32 cellular contexts compared by ENCODE assay signal in the genomic region with DNA sequence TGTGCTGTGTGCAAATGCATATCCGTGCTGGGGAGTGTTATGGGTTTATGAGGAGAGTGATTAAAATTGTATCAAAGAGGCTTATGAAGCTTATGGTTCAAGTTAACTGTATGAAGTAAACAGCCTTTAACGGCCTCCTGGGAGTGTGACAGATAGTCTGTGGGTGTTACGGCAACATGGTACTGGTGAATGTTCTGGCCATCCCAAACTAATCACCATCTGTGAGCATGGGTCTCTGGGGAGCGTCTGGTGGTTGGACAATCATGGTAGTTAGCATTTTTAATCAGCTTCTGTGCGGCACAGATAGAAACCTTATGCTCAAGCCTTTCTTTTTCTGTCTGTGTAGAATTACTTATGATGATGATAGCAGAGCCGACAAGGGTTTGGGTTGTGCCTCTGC.
DNase-seq lines count a peak whose midpoint lies in the region; TF ChIP-seq lines count a peak whose summit lies in the region.
"Had no signal": no experiment of that assay in that cellular context is flagged by ENCODE, and none has a peak within 500 bp of the region (broad histone marks: within the 10 kb centered on the region; RNA-seq: fewer than 3 reads in every experiment).

No MANE protein-coding gene starts in this region.

- H4K91ac ChIP-seq in neuronal stem cell (ENCODE audit: low read depth, low read length, poor library complexity), result no peak overlapping the region

- TF ChIP-seq POLR2A in lower leg skin (IDR thresholded peaks at IDR 0.05), result no peak

- no peak overlapping the region for H2BK15ac ChIP-seq in neuronal stem cell (ENCODE audit: low read length)

- no peak overlapping the region for H3K4me3 ChIP-seq in BLaER1
- H3K4me3 ChIP-seq in neuronal stem cell (ENCODE audit: low read length in 2 of 2), result no peak overlapping the region
- H3K4me3 ChIP-seq in lower leg skin (ENCODE audit: low read depth, poor library complexity, severe bottlenecking), result no peak overlapping the region
- H3K4me3 ChIP-seq: GM23338, heart left ventricle, left lung, pancreas had no signal

- H3K27ac ChIP-seq in BLaER1, result no peak overlapping the region
- H3K27ac ChIP-seq in neuronal stem cell (replicated peaks; ENCODE audit: low read length), result no peak overlapping the region
- H3K27ac ChIP-seq: heart left ventricle, left lung, pancreas had no signal

- no CpG with 5 or more reads among the region's 6 CpGs for WGBS in neuronal stem cell (ENCODE audit: extremely low coverage in 2 of 2, insufficient read length in 2 of 2, insufficient replicate concordance in 1 of 2), 2 donors
- WGBS in lower leg skin, 2 donors, result 73 to 77% methylated on average over 6 of the region's 6 CpGs

- peaks cover 51% of the 10 kb centered on the region for H3K4me1 Mint-ChIP-seq in nephron progenitor cell
- H3K4me1 Mint-ChIP-seq: CD14-positive monocyte, GM23338, T-helper 17 cell had no signal

- H2BK120ac ChIP-seq in neuronal stem cell (ENCODE audit: low read depth, low read length), result no peak overlapping the region

- H3K18ac ChIP-seq in neuronal stem cell (ENCODE audit: low read length), result no peak overlapping the region

- H2BK5ac ChIP-seq in neuronal stem cell (ENCODE audit: low read length), result no peak overlapping the region

- no peak overlapping the region for H2AFZ ChIP-seq in neuronal stem cell (ENCODE audit: low read length)
- H2AFZ ChIP-seq: GM23338 had no signal

- peaks cover 36% of the 10 kb centered on the region for H3K36me3 ChIP-seq in BLaER1
- no peaks in the 10 kb centered on the region for H3K36me3 ChIP-seq in neuronal stem cell (replicated peaks in 1 of 2; ENCODE audit: control insufficient read depth in 2 of 2, insufficient read depth in 2 of 2, low read length in 2 of 2)
- H3K36me3 ChIP-seq: heart left ventricle, left lung, pancreas had no signal

- H3K27me3 ChIP-seq in BLaER1 (no peaks in the 10 kb centered on the region), neuronal stem cell (ENCODE audit: control insufficient read depth in 3 of 3, insufficient read depth in 3 of 3, low read depth in 1 of 3, low read length in 3 of 3) (no peaks in the 10 kb centered on the region)
- H3K27me3 ChIP-seq: heart left ventricle, left lung, pancreas had no signal

- H3K27ac Mint-ChIP-seq in nephron progenitor cell, result peak overlapping the region; percentile 25
- H3K27ac Mint-ChIP-seq: activated CD8-positive, alpha-beta T cell treated with anti-CD3 and anti-CD28 coated beads for 36 hours; activated T-helper 1 cell treated with anti-CD3 and anti-CD28 coated beads, Interleukin-12 subunit alpha, Interleukin-12 subunit beta, Interleukin-2, Interleukin-4 antibody, amounts not matched to agents 30 ng/mL and 10 ng/mL and 1 ng/mL, durations not matched to agents 14 hours and 24 hours and 36 hours; CD14-positive monocyte; GM23338; HFFc6; IgD-negative memory B cell; T-helper 17 cell had no signal

- no peak overlapping the region for H3K4me3 Mint-ChIP-seq in nephron progenitor cell
- H3K4me3 Mint-ChIP-seq: activated CD8-positive, alpha-beta T cell treated with anti-CD3 and anti-CD28 coated beads for 36 hours; activated T-helper 1 cell treated with anti-CD3 and anti-CD28 coated beads, Interleukin-12 subunit alpha, Interleukin-12 subunit beta, Interleukin-2, Interleukin-4 antibody, amounts not matched to agents 30 ng/mL and 10 ng/mL and 1 ng/mL, durations not matched to agents 14 hours and 24 hours and 36 hours; CD14-positive monocyte; GM23338; HFFc6; IgD-negative memory B cell; neural crest cell; T-helper 17 cell had no signal

- peaks cover 15% of the 10 kb centered on the region; the same call in 1 of the 2 replicates for H3K9me3 ChIP-seq in BLaER1
- H3K9me3 ChIP-seq in neuronal stem cell (replicated peaks in 1 of 2; ENCODE audit: control insufficient read depth in 2 of 2, insufficient read depth in 1 of 2, low read depth in 1 of 2, low read length in 2 of 2), result peaks cover 0 to 12% of the 10 kb centered on the region in 2 donors
- H3K9me3 ChIP-seq: heart left ventricle, left lung, pancreas had no signal

- H3K9me3 Mint-ChIP-seq in nephron progenitor cell, result peaks cover 8% of the 10 kb centered on the region
- H3K9me3 Mint-ChIP-seq: activated CD8-positive, alpha-beta T cell treated with anti-CD3 and anti-CD28 coated beads for 36 hours; activated T-helper 1 cell treated with anti-CD3 and anti-CD28 coated beads, Interleukin-12 subunit alpha, Interleukin-12 subunit beta, Interleukin-2, Interleukin-4 antibody, amounts not matched to agents 30 ng/mL and 10 ng/mL and 1 ng/mL, durations not matched to agents 14 hours and 24 hours and 36 hours; GM23338; neural crest cell had no signal

- DNase-seq in NCI-H187 (lab: John Stamatoyannopoulos, UW) (peak; percentile 15 to 45), SK-N-DZ (ENCODE audit: low spot score) (peak; percentile 73), nephron progenitor cell (no peak), neuronal stem cell (ENCODE audit: low spot score) (no peak), lower leg skin (ENCODE audit: low spot score in 2 of 2) (no peak), SHP77 (lab: John Stamatoyannopoulos, UW) (no peak)
- DNase-seq: activated CD4-positive, alpha-beta T cell treated with anti-CD3 and anti-CD28 coated beads for 1 hour; activated CD8-positive, alpha-beta memory T cell treated with anti-CD3 and anti-CD28 coated beads, Interleukin-2, amount 50 U/mL, for 48 hours; activated CD8-positive, alpha-beta T cell treated with anti-CD3 and anti-CD28 coated beads for 36 hours; activated naive CD4-positive, alpha-beta T cell treated with Interleukin-2 at 50 U/mL for 16 hours; Caco-2; central memory CD4-positive, alpha-beta T cell; cortex of kidney; effector memory CD4-positive, alpha-beta T cell; heart left ventricle; HFFc6; islet precursor cell; left lung; mesendoderm; NCI-H2029 treated with DMSO at 0.1 percent for 48 hours; NCI-H446 treated with DMSO at 0.1 percent for 48 hours; OCI-M1; pancreas; stimulated activated CD4-positive, alpha-beta T cell treated with anti-CD3 and anti-CD28 coated beads, Interleukin-1b, Interleukin-23, amount 100 ng/mL, for 48 hours; stimulated activated naive CD4-positive, alpha-beta T cell treated with Interleukin-2 at 50 U/mL for 16 hours; T-helper 17 cell had no signal

- no peaks in the 10 kb centered on the region for H4K20me1 ChIP-seq in BLaER1

- no peak overlapping the region for H2AK5ac ChIP-seq in neuronal stem cell (ENCODE audit: low read depth, low read length)

- no peak for TF ChIP-seq CTCF in nephron progenitor cell (IDR thresholded peaks at IDR 0.05)
- TF ChIP-seq CTCF in lower leg skin (IDR thresholded peaks at IDR 0.05), result no peak

- H3K4me1 ChIP-seq in BLaER1 (peaks cover 53% of the 10 kb centered on the region), neuronal stem cell (ENCODE audit: control insufficient read depth in 2 of 2, insufficient read depth in 1 of 2, low read depth in 1 of 2, low read length in 2 of 2) (peaks cover 0 to 13% of the 10 kb centered on the region in 2 donors)
- H3K4me1 ChIP-seq: Caco-2, left lung, pancreas had no signal

- intact Hi-C loops in lower leg skin (cut with DNase I; ENCODE audit: low total_unique reads), result no loop called here

- H3K4me2 ChIP-seq in BLaER1, result peak overlapping the region; percentile 63
- no peak overlapping the region for H3K4me2 ChIP-seq in neuronal stem cell (ENCODE audit: insufficient read depth, low read length, poor library complexity, severe bottlenecking)
- H3K4me2 ChIP-seq: GM23338 had no signal

- H3K79me1 ChIP-seq in neuronal stem cell (ENCODE audit: low read depth, low read length), result no peaks in the 10 kb centered on the region

- H3K36me3 Mint-ChIP-seq in nephron progenitor cell (ENCODE audit: low read depth), result peaks cover 38% of the 10 kb centered on the region
- H3K36me3 Mint-ChIP-seq: CD14-positive monocyte had no signal

- H2BK12ac ChIP-seq in neuronal stem cell (ENCODE audit: low read length), result no peak overlapping the region

- no peak overlapping the region for H4K8ac ChIP-seq in neuronal stem cell (ENCODE audit: low read depth, low read length)

- H3K4ac ChIP-seq in neuronal stem cell (ENCODE audit: low read length), result no peak overlapping the region

- H3K9ac ChIP-seq in BLaER1, result no peak overlapping the region
- H3K9ac ChIP-seq in neuronal stem cell (ENCODE audit: low read depth, low read length, poor library complexity), result no peak overlapping the region

- H3K27me3 Mint-ChIP-seq in nephron progenitor cell (ENCODE audit: low read depth, poor library complexity), result no peaks in the 10 kb centered on the region
- H3K27me3 Mint-ChIP-seq: IgD-negative memory B cell, T-helper 17 cell had no signal

- no peak overlapping the region for H3K14ac ChIP-seq in neuronal stem cell (ENCODE audit: low read length)

- H3K23ac ChIP-seq in neuronal stem cell (ENCODE audit: low read depth, low read length, poor library complexity), result no peak overlapping the region

Comparison
In these comparisons a context has a peak if more than half of its experiments do, and no peak if none do; other contexts are left out.
1. DNase-seq: peak in NCI-H187 (2 of 2) and SK-N-DZ (single experiment); none in nephron progenitor cell (single experiment), neuronal stem cell (single experiment), lower leg skin (0 of 2) and SHP77 (0 of 2).